Comparison of ENCODE assay signal across 8 cellular contexts in the genomic region with DNA sequence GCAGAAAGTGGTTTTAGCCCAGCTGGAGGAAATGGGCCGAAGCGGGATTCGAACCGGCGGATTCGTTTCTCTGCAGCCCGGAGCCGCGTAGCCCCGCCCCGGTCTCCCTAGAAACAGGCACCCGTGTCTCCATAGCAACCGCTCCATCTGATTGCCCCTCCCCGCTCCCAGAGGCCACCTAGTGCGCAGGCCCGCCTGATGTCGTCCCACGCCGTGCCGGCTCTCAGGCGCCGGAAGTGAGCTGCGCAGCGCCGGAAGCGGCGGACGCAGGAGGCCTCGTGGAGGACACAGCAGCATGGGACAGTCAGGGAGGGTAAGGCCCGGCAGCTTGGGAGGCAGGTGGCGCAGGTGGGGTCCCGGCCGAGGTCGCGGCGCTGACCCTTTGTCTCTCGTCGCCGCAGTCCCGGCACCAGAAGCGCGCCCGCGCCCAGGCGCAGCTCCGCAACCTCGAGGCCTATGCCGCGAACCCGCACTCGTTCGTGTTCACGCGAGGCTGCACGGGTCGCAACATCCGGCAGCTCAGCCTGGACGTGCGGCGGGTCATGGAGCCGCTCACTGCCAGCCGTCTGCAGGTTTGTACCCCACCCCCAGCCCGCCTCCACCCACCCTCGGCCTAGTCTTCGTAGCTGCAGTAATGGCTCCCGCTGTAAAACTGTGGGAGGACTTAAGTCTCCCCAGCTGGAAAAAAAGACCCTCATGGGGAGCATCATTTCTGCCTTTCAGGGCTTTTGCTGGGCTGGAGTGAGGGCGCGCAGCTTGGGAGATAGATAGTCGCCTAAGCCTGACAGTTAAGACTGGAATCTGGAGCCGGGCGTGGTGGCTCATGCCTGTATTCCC. TPM values are rescaled to one million over a fixed set of nuclear protein-coding genes. Genes with fewer than 3 reads are reported as not detected.
DNase-seq lines count a peak whose midpoint lies in the region; ATAC-seq, FAIRE-seq and TF ChIP-seq lines count a peak whose summit lies in the region.

A gene with protein sequence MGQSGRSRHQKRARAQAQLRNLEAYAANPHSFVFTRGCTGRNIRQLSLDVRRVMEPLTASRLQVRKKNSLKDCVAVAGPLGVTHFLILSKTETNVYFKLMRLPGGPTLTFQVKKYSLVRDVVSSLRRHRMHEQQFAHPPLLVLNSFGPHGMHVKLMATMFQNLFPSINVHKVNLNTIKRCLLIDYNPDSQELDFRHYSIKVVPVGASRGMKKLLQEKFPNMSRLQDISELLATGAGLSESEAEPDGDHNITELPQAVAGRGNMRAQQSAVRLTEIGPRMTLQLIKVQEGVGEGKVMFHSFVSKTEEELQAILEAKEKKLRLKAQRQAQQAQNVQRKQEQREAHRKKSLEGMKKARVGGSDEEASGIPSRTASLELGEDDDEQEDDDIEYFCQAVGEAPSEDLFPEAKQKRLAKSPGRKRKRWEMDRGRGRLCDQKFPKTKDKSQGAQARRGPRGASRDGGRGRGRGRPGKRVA (plus strand): TSS at position 263 of the 837 bp plus-strand sequence. CDS start 33 bp downstream, at position 296.

- no peaks in the 10 kb centered on the region; the same call in 1 of the 2 replicates for H4K20me1 ChIP-seq in OCI-LY3 (ENCODE audit: insufficient read depth, low read length)

- peaks cover 16% of the 10 kb centered on the region for H3K36me3 Mint-ChIP-seq in mesothelial cell of epicardium

- peaks cover 15% of the 10 kb centered on the region for H3K4me1 Mint-ChIP-seq in mesothelial cell of epicardium

- peak within 1 kb of the TSS; percentile 91 for H3K4me3 ChIP-seq in OCI-LY3 (ENCODE audit: low read length)

- no peaks in the 10 kb centered on the region for H3K27me3 Mint-ChIP-seq in mesothelial cell of epicardium (ENCODE audit: low read depth)

- no peak for TF ChIP-seq CTCF in OCI-LY3 (IDR thresholded peaks at IDR 0.05; ENCODE audit: low read depth, low read length)
- no peak for TF ChIP-seq CTCF in mesothelial cell of epicardium (IDR thresholded peaks at IDR 0.05; ENCODE audit: unreplicated experiment)

- H2AFZ ChIP-seq in OCI-LY3 (ENCODE audit: low read depth, low read length): peak within 1 kb of the TSS; percentile 27

- peak; percentile 72 for FAIRE-seq in endometrium (lab: Jason Lieb, UNC)

- peaks cover 37% of the 10 kb centered on the region for H3K36me3 ChIP-seq in OCI-LY3 (replicated peaks; ENCODE audit: low read depth, low read length)

- H3K27me3 ChIP-seq in OCI-LY3 (ENCODE audit: low read depth, low read length): no peaks in the 10 kb centered on the region

- in situ Hi-C loops in Caki2 (cut with HindIII; ENCODE audit: low pct_unique_long_range_greater_than_20kb, low sequenced_read_pairs): no loop called here

- DNase-seq in Caki2 (ENCODE audit: low read depth) (peak; percentile 89), HuH-7.5 (ENCODE audit: low spot score) (peak; percentile 99), mesothelial cell of epicardium (ENCODE audit: low spot score in 2 of 2, unreplicated experiment in 2 of 2) (peak; percentile 95 to 96)
- DNase-seq in activated CD8-positive, alpha-beta memory T cell treated with anti-CD3 and anti-CD28 coated beads, Interleukin-2, amount 50 U/mL, for 4 hours: peak; percentile 95
- DNase-seq in stimulated activated CD8-positive, alpha-beta memory T cell treated with anti-CD3 and anti-CD28 coated beads, Interleukin-15, amount 100 ng/mL, for 4 hours (ENCODE audit: low read depth in 2 of 2): peak; percentile 90 to 92

- no peaks in the 10 kb centered on the region for H3K9me3 Mint-ChIP-seq in mesothelial cell of epicardium

- peaks cover 50% of the 10 kb centered on the region for H3K4me1 ChIP-seq in OCI-LY3 (ENCODE audit: low read length)

- peak within 1 kb of the TSS; percentile 96 for H3K4me2 ChIP-seq in OCI-LY3 (ENCODE audit: low read length)

- H3K4me3 Mint-ChIP-seq in mesothelial cell of epicardium: peak within 1 kb of the TSS; percentile 85

- H3K27ac ChIP-seq in OCI-LY3 (ENCODE audit: low read length): peak within 1 kb of the TSS; percentile 79

- peak within 1 kb of the TSS; percentile 95 for H3K9ac ChIP-seq in OCI-LY3 (ENCODE audit: low read length)

- no peaks in the 10 kb centered on the region for H3K9me3 ChIP-seq in OCI-LY3 (ENCODE audit: insufficient read depth, low read length)

- peak within 1 kb of the TSS; percentile 95 for H3K27ac Mint-ChIP-seq in mesothelial cell of epicardium

- peaks cover 40% of the 10 kb centered on the region for H3K79me2 ChIP-seq in OCI-LY3 (ENCODE audit: low read length)

- peak; percentile 34 for ATAC-seq in GM21526 (IDR thresholded peaks at IDR 0.05; ENCODE audit: low FRiP score, unreplicated experiment)

RNA-seq across cellular contexts. Expression of the gene that starts here (rescaled TPM):
- 40.0 TPM in 2 replicates for total RNA-seq in Caki2 (2014; rRNA removed; shearing (Covaris generic); ENCODE audit: low replicate concordance)
- 53.2 to 64.2 TPM (median 62.1 TPM) in 3 replicates for total RNA-seq in mesothelial cell of epicardium

Comparison
In these comparisons a context has a peak if more than half of its experiments do, and no peak if none do; other contexts are left out.
1. Peak in every context shown above with its lines: DNase-seq, ATAC-seq, H3K4me3 ChIP-seq and H3K27ac ChIP-seq.